ENCODE assay signal across 8 cellular contexts in genomic region chr12:58424735-58425379, GRCh38.
DNase-seq lines count a peak whose midpoint lies in the region; ATAC-seq and TF ChIP-seq lines count a peak whose summit lies in the region.
"Had no signal": no experiment of that assay in that cellular context is flagged by ENCODE, and none has a peak within 500 bp of the region (broad histone marks: within the 10 kb centered on the region; RNA-seq: fewer than 3 reads in every experiment).

No MANE protein-coding gene starts in this region.

- DNase-seq in colonic mucosa (no peak), HUDEP-2 (lab: John Stamatoyannopoulos, UW; ENCODE audit: unreplicated experiment in 76 of 76) (no peak), T-helper 9 cell (no peak), iPS-NIHi7 (ENCODE audit: extremely low spot score) (no peak)

- H3K9me3 ChIP-seq in colonic mucosa (no peaks in the 10 kb centered on the region), subcutaneous abdominal adipose tissue (ENCODE audit: control insufficient read depth in 5 of 5, low read length in 5 of 5) (peaks cover 0 to 2% (median 0%) of the 10 kb centered on the region in 5 donors)

- peak overlapping the region; percentile 66 for H3K27ac ChIP-seq in colonic mucosa
- peak overlapping the region; percentile 5 for H3K27ac ChIP-seq in subcutaneous abdominal adipose tissue (ENCODE audit: low read depth, low read length)
- H3K27ac ChIP-seq: HL-60 had no signal

- no peak for TF ChIP-seq CTCF in colonic mucosa (IDR thresholded peaks at IDR 0.05)

- H3K9ac ChIP-seq in colonic mucosa (ENCODE audit: low read depth in 2 of 2, low read length in 2 of 2) (no peak overlapping the region), subcutaneous abdominal adipose tissue (ENCODE audit: low read length in 5 of 5) (no peak overlapping the region)

- no peak overlapping the region for H3K4me3 ChIP-seq in colonic mucosa
- peak overlapping the region in 2 of 5 donors; percentile 1 to 5 for H3K4me3 ChIP-seq in subcutaneous abdominal adipose tissue (ENCODE audit: low read depth in 1 of 5, low read length in 5 of 5)

- peaks cover 9% of the 10 kb centered on the region for H3K4me1 ChIP-seq in colonic mucosa
- peaks cover 0 to 16% (median 15%) of the 10 kb centered on the region in 5 donors for H3K4me1 ChIP-seq in subcutaneous abdominal adipose tissue (ENCODE audit: control insufficient read depth in 5 of 5, insufficient read depth in 5 of 5, low read length in 5 of 5)

- H3K36me3 ChIP-seq in colonic mucosa: no peaks in the 10 kb centered on the region
- H3K36me3 ChIP-seq in subcutaneous abdominal adipose tissue (ENCODE audit: control insufficient read depth in 5 of 5, insufficient read depth in 5 of 5, low read length in 5 of 5): no peaks in the 10 kb centered on the region

- H3K27me3 ChIP-seq in colonic mucosa (no peaks in the 10 kb centered on the region), subcutaneous abdominal adipose tissue (ENCODE audit: control insufficient read depth in 5 of 5, insufficient read depth in 4 of 5, low read length in 5 of 5) (no peaks in the 10 kb centered on the region)

- intact Hi-C loops in colonic mucosa (cut with DNase I): no loop called here

- peak; percentile 29 for ATAC-seq in GM21390 (IDR thresholded peaks at IDR 0.05; ENCODE audit: unreplicated experiment)
- ATAC-seq in HG03196 (IDR thresholded peaks at IDR 0.05; ENCODE audit: unreplicated experiment): peak; percentile 31
